1 cellular context compared by ENCODE assay signal in the genomic region with DNA sequence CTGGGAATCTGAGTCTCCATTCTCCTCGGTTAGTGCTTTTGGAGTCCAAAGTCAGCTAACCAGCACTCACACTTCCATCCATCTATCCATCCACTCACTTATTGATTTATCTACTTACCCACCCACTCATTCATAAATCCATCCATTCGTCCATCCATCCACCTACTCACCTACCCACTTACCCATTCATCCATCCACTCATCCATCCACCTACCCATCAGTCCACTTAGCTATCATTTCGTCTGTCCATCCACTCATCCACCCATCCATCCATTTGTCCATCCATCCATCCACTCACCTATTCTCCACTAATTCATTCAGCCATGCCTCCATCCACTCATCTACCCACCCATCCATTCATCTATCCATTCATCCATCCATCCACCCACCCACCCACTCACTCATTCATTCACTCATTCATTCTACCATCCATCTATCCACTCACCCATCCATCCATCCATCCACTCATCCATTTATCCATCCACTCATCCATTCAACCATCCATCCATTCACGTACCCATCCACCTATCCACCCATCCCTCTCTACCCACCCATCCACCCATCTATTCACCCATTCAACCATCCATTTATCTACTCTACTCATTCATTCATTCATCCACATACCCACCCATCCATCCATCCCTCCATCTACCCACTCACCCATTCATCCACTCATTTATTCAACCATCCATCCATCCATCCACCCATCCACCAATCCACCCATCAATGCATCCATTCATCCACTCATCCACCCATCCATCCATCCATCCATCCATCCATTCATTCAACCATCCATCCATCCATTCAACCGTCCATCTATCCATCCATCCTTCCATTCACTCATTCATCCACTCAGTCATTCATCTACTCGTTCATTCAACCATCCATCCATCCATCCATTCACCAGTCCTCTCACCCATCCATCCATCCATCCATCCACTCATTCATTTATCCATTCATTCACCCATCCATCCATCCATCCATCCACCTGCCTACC.
TF ChIP-seq lines count a peak whose summit lies in the region.

No MANE protein-coding gene starts in this region.

TF ChIP-seq in IMR-90, 13 proteins besides CTCF, POLR2A, EP300 and RAD21:
- no peak for TF ChIP-seq MXI1 (IDR thresholded peaks at IDR 0.05; ENCODE audit: borderline replicate concordance, low read depth, low read length)
- no peak for TF ChIP-seq MAFK (IDR thresholded peaks at IDR 0.05; ENCODE audit: low read depth, low read length)
TF ChIP-seq in IMR-90: peak in this region for 0.
